ENCODE assay signal across 8 cellular contexts in the genomic region with DNA sequence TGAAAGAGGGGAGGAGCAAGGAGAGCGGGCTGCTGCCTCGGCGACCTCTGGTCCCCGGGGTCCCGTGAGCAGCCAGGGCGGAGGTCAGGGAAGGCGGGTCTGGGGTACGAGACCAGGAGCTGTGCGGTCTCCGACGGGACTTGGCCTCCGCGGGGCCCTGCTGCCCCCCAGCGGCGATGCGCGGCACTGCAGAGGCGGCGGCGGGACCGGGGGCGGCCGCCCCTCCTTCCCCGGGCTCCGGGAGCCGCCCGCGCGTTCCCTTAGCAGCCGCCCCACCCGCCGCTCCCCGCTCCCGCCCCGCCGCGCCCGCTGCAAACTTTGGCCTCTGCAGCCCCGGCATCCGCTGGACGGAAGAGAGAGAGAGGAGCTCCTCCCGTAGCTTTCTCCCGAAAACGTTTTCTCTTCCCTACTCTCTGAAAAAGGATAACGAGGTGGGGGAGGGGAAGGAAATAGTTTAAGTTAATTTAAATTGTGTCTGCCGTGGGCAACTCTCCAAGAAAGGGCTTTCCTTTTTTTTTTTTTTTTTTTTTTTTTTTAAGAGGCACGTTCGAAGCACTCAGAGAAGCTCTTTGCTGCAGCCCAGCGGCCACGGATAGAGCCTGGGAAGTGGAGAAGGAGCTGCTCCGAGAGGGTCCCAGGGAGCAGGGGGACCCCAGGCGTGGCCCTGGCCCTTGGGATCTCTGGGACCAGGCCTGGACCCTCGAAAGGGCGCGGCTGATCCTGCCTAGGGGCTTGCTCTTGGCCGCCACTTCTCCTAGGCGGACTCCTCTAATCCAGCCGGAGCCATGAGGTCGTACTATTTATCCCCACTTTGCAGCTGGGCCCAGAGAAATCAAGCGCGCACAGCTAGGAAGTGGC. TPM values are rescaled to one million over a fixed set of nuclear protein-coding genes. Genes with fewer than 3 reads are reported as not detected.
A peak's percentile ranks its signal among the peaks of the same experiment; 100 is the strongest.
DNase-seq lines count a peak whose midpoint lies in the region; ATAC-seq, FAIRE-seq and TF ChIP-seq lines count a peak whose summit lies in the region.

No MANE protein-coding gene starts in this region.

- intact Hi-C loops in pancreas (cut with DNase I), result loop anchor here in 1 of 3 donors (10.0 kb wide), 1 partner anchor 1265 kb away; no protein-coding TSS in a partner anchor

- H3K27me3 ChIP-seq in HUES64 (ENCODE audit: insufficient read depth, low read length) (peaks cover 6% of the 10 kb centered on the region; the same call in 1 of the 2 replicates), pancreas (no peaks in the 10 kb centered on the region), thoracic aorta (replicated peaks; ENCODE audit: insufficient read depth) (no peaks in the 10 kb centered on the region)

- H3K4me1 ChIP-seq in HUES64 (ENCODE audit: insufficient read depth, low read length), result peaks cover 5% of the 10 kb centered on the region; the same call in 1 of the 2 replicates
- H3K4me1 ChIP-seq in pancreas, result no peaks in the 10 kb centered on the region
- no peaks in the 10 kb centered on the region for H3K4me1 ChIP-seq in thoracic aorta (ENCODE audit: control insufficient read depth in 1 of 2, low read depth in 2 of 2)

- H3K9me3 ChIP-seq in HUES64 (ENCODE audit: insufficient read depth, low read depth, low read length) (no peaks in the 10 kb centered on the region), pancreas (no peaks in the 10 kb centered on the region), thoracic aorta (no peaks in the 10 kb centered on the region)

- H3K36me3 ChIP-seq in HUES64 (ENCODE audit: insufficient read depth, low read length) (no peaks in the 10 kb centered on the region), pancreas (no peaks in the 10 kb centered on the region), thoracic aorta (no peaks in the 10 kb centered on the region)

- H3K4me3 ChIP-seq in HUES64 (ENCODE audit: low read length) (peak overlapping the region; percentile 64), pancreas (peak overlapping the region in 2 of 4 donors; percentile 20 to 26), thoracic aorta (peak overlapping the region; percentile 66)

- DNase-seq in SK-N-DZ (ENCODE audit: low spot score) (peak; percentile 65), glomerular visceral epithelial cell (ENCODE audit: extremely low spot score) (peak; percentile 55), pancreas (peak; percentile 32 to 92 (median 66)), thoracic aorta (ENCODE audit: low spot score) (peak; percentile 3), NCI-H526 treated with DMSO at 0.1 percent for 48 hours (lab: John Stamatoyannopoulos, UW) (no peak)
- peak; percentile 82 for DNase-seq in activated naive CD4-positive, alpha-beta T cell treated with Interleukin-2 at 50 U/mL for 16 hours

- WGBS in HUES64, result 8% methylated on average over 57 of the region's 61 CpGs
- 5 to 7% methylated on average over 49 to 61 of the region's 61 CpGs for WGBS in pancreas, 2 donors

- peak overlapping the region; percentile 83 for H3K27ac ChIP-seq in HUES64 (ENCODE audit: low read depth, low read length)
- H3K27ac ChIP-seq in pancreas, result no peak overlapping the region
- H3K27ac ChIP-seq in thoracic aorta, result no peak overlapping the region

- ATAC-seq in pancreas, result peak; percentile 72 to 98 (median 92)
- peak; percentile 26 for ATAC-seq in thoracic aorta (ENCODE audit: insufficient number of reproducible peaks, low FRiP score, low read depth)

- peak; percentile 98 for TF ChIP-seq CTCF in GM12874 (IDR thresholded peaks at IDR 0.05; ENCODE audit: insufficient read depth, low read depth, low read length)
- peak; percentile 82 to 97 (median 92) for TF ChIP-seq CTCF in pancreas (IDR thresholded peaks at IDR 0.05)
- TF ChIP-seq CTCF in thoracic aorta (IDR thresholded peaks at IDR 0.05), result peak; percentile 74

- no peak for FAIRE-seq in pancreas (lab: Jason Lieb, UNC)

- peak overlapping the region; percentile 63 for H3K9ac ChIP-seq in HUES64 (ENCODE audit: low read depth, low read length)

RNA-seq across cellular contexts. Expression of a gene that starts 43.2 kb away (rescaled TPM):
- not detected for polyA plus RNA-seq in HUES64 (2013, experiment 1 of 2)
- not detected for polyA plus RNA-seq in HUES64 (2013, experiment 2 of 2)
- polyA plus RNA-seq in SK-N-DZ (2014; cell fraction: cytosol; rRNA removed), result not detected in 2 replicates
- not detected in 2 replicates for polyA plus RNA-seq in SK-N-DZ (2014; cell fraction: nucleus; rRNA removed)
- total RNA-seq in pancreas (not detected), thoracic aorta (not detected)
- not detected for polyA plus RNA-seq in pancreas
